ENCODE assay signal across 31 cellular contexts in genomic region chr15:63488432-63488910, GRCh38.
"Had no signal": no experiment of that assay in that cellular context is flagged by ENCODE, and none has a peak within 500 bp of the region (broad histone marks: within the 10 kb centered on the region; RNA-seq: fewer than 3 reads in every experiment).

No MANE protein-coding gene starts in this region.

- H3K27ac Mint-ChIP-seq: activated naive CD8-positive, alpha-beta T cell; nephron progenitor cell; type B pancreatic cell had no signal

- H3K9me3 Mint-ChIP-seq: effector memory CD8-positive, alpha-beta T cell; nephron progenitor cell; stimulated activated memory B cell treated with anti-CD40 and anti-IgM and Interleukin-4, amounts not matched to agents 10 μg/mL and 1 μg/mL and 100 μg/mL, for 72 hours; stimulated activated naive CD8-positive, alpha-beta T cell treated with anti-CD3 and anti-CD28 coated beads, Interleukin-15, amount 100 ng/mL, for 72 hours; type B pancreatic cell had no signal

- H3K4me3 ChIP-seq: adrenal gland, body of pancreas, coronary artery, gastrocnemius medialis, pancreas, prostate gland, sigmoid colon, vagina had no signal

- H3K4me1 ChIP-seq: body of pancreas, gastrocnemius medialis, prostate gland had no signal

- H3K27me3 Mint-ChIP-seq: activated naive CD8-positive, alpha-beta T cell; effector memory CD8-positive, alpha-beta T cell; stimulated activated memory B cell treated with anti-CD40 and anti-IgM and Interleukin-4, amounts not matched to agents 10 μg/mL and 1 μg/mL and 100 μg/mL, for 72 hours; stimulated activated naive CD8-positive, alpha-beta T cell treated with anti-CD3 and anti-CD28 coated beads, Interleukin-15, amount 100 ng/mL, for 72 hours had no signal

- H3K9me3 ChIP-seq: adrenal gland, body of pancreas, gastrocnemius medialis, pancreas, prostate gland, sigmoid colon, vagina had no signal

- H3K4me3 Mint-ChIP-seq: activated naive CD8-positive, alpha-beta T cell; nephron progenitor cell; stimulated activated memory B cell treated with anti-CD40 and anti-IgM and Interleukin-4, amounts not matched to agents 10 μg/mL and 1 μg/mL and 100 μg/mL, for 72 hours; type B pancreatic cell had no signal

- H3K27ac ChIP-seq: adrenal gland, body of pancreas, coronary artery, gastrocnemius medialis, pancreas, prostate gland, sigmoid colon, vagina, VCaP had no signal

- H3K27me3 ChIP-seq: adrenal gland, body of pancreas, gastrocnemius medialis, pancreas, sigmoid colon, vagina had no signal

- H3K36me3 Mint-ChIP-seq: activated naive CD8-positive, alpha-beta T cell; stimulated activated memory B cell treated with anti-CD40 and anti-IgM and Interleukin-4, amounts not matched to agents 10 μg/mL and 1 μg/mL and 100 μg/mL, for 72 hours; type B pancreatic cell had no signal

- DNase-seq: activated CD4-positive, alpha-beta T cell treated with anti-CD3 and anti-CD28 coated beads for 48 hours; activated CD4-positive, alpha-beta T cell treated with anti-CD3 and anti-CD28 coated beads, Interleukin-2, amount 50 U/mL, for 48 hours; activated effector memory CD4-positive, alpha-beta T cell treated with Interleukin-2 at 50 U/mL for 16 hours; activated naive CD4-positive, alpha-beta T cell treated with Interleukin-2 at 50 U/mL for 16 hours; adrenal gland; aorta; body of pancreas; cerebellar nuclear complex; effector memory CD8-positive, alpha-beta T cell; gastrocnemius medialis; glutamatergic neuron; left ventricle myocardium superior; nephron progenitor cell; retina; sigmoid colon; small intestine; stimulated activated CD4-positive, alpha-beta T cell treated with anti-CD3 and anti-CD28 coated beads, Interleukin-1b, Interleukin-23, amount 100 ng/mL, for 48 hours; stimulated activated CD4-positive, alpha-beta T cell treated with anti-CD3 and anti-CD28 coated beads, Interleukin-4, amount 100 ng/mL, for 4 hours; stimulated activated CD8-positive, alpha-beta memory T cell treated with anti-CD3 and anti-CD28 coated beads, Interleukin-4, amount 100 ng/mL, for 48 hours; stimulated activated naive CD8-positive, alpha-beta T cell treated with anti-CD3 and anti-CD28 coated beads, Interleukin-15, amount 100 ng/mL, for 72 hours; substantia nigra; T-helper 9 cell had no signal

- ATAC-seq: activated CD4-positive, CD25-positive, alpha-beta regulatory T cell treated with anti-CD3 and anti-CD28 coated beads, Interleukin-2, amount 50 U/mL, for 24 hours; body of pancreas; effector memory CD8-positive, alpha-beta T cell; gastrocnemius medialis; left ventricle myocardium superior; pancreas; stimulated activated memory B cell treated with anti-CD40 and anti-IgM and Interleukin-4, amounts not matched to agents 10 μg/mL and 1 μg/mL and 100 μg/mL, for 72 hours; stimulated activated naive CD8-positive, alpha-beta T cell treated with anti-CD3 and anti-CD28 coated beads, Interleukin-15, amount 100 ng/mL, for 72 hours had no signal
